ENCODE assay signal across 2 cellular contexts in genomic region chr15:62124176-62124952, GRCh38.
TF ChIP-seq lines count a peak whose summit lies in the region.

No MANE protein-coding gene starts in this region.

TF ChIP-seq in IMR-90, 13 proteins besides CTCF, POLR2A, EP300 and RAD21 (continued from another document):
- TF ChIP-seq MAZ (IDR thresholded peaks at IDR 0.05; ENCODE audit: borderline replicate concordance, low read depth, low read length) = no peak
- no peak for TF ChIP-seq CEBPB (IDR thresholded peaks at IDR 0.05; ENCODE audit: low read depth, low read length)
- no peak for TF ChIP-seq NFE2L2 (IDR thresholded peaks at IDR 0.05; ENCODE audit: low read depth, low read length)
- no peak for TF ChIP-seq FOS (IDR thresholded peaks at IDR 0.05; ENCODE audit: low read depth, low read length)
- TF ChIP-seq CHD1 (IDR thresholded peaks at IDR 0.05; ENCODE audit: low read depth, low read length) = no peak
- TF ChIP-seq RCOR1 (IDR thresholded peaks at IDR 0.05; ENCODE audit: insufficient replicate concordance, low read length) = no peak
- no peak for TF ChIP-seq MXI1 (IDR thresholded peaks at IDR 0.05; ENCODE audit: borderline replicate concordance, low read depth, low read length)
- no peak for TF ChIP-seq SMC3 (IDR thresholded peaks at IDR 0.05; ENCODE audit: low read depth, low read length)
- no peak for TF ChIP-seq ELK1 (IDR thresholded peaks at IDR 0.05; ENCODE audit: borderline replicate concordance, low read depth, low read length)
TF ChIP-seq in IMR-90: peak in this region for 0.

TF ChIP-seq in liver, 16 proteins besides CTCF, POLR2A, EP300 and RAD21 (continued from another document):
- TF ChIP-seq REST (IDR thresholded peaks at IDR 0.05) (peak; percentile 20), FOXA2 (IDR thresholded peaks at IDR 0.05) (peak; percentile 88), SP1 (IDR thresholded peaks at IDR 0.05) (peak; percentile 80), GABPA (IDR thresholded peaks at IDR 0.05 in 1 of 2, conservative IDR thresholded peaks at IDR 0.05 in 1 of 2) (peak in 1 of 2 donors; percentile 69), HNF4A (conservative IDR thresholded peaks at IDR 0.05) (peak; percentile 38 to 69), TAF1 (conservative IDR thresholded peaks at IDR 0.05) (no peak), EGR1 (IDR thresholded peaks at IDR 0.05; ENCODE audit: low read depth in 2 of 2) (peak in 1 of 2 donors; percentile 35), HNF4G (IDR thresholded peaks at IDR 0.05) (no peak), MAX (IDR thresholded peaks at IDR 0.05) (no peak), RXRA (IDR thresholded peaks at IDR 0.05) (peak; percentile 35 to 69), JUND (IDR thresholded peaks at IDR 0.05) (peak in 1 of 2 donors; percentile 62), FOXA1 (IDR thresholded peaks at IDR 0.05) (peak; percentile 66), YY1 (IDR thresholded peaks at IDR 0.05) (peak; percentile 29), ATF3 (IDR thresholded peaks at IDR 0.05) (no peak)
